Comparison of ENCODE assay signal across 15 cellular contexts in the genomic region with DNA sequence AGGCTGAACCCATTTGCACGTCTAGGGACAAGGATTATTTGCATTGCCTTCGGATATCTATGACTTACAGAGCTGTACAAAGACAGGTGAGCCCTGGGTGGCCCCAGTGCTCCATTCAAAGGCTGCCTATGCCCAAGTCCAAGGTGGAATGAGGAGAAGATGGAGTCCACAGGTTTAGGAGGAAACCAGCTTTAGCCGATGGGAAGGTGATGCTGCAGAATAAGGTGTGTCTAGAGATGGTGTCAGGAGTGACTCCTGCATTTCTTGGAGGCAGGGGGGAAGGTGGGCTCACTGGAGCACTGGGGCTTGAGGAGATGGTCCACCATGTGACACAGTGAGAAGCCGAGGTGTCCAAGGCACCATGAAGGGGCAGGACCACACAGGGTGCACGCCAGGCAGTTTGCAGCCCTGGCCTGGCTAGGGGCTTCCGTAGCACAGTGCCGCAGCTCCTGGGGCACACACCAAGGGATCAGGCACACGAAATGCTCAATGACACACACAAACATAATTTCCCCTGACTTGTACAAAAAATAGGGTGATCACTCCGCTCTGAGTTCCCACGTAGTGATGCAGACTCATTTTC. TPM values are rescaled to one million over a fixed set of nuclear protein-coding genes. Genes with fewer than 3 reads are reported as not detected.
DNase-seq lines count a peak whose midpoint lies in the region; ATAC-seq and TF ChIP-seq lines count a peak whose summit lies in the region.
"Had no signal": no experiment of that assay in that cellular context is flagged by ENCODE, and none has a peak within 500 bp of the region (broad histone marks: within the 10 kb centered on the region; RNA-seq: fewer than 3 reads in every experiment).

No MANE protein-coding gene starts in this region.

- peak overlapping the region; percentile 90 for H3K27ac Mint-ChIP-seq in activated B cell treated with CpG ODN at 0.5 μM for 24 hours
- H3K27ac Mint-ChIP-seq in stimulated activated effector memory CD8-positive, alpha-beta T cell treated with anti-CD3 and anti-CD28 coated beads, Interleukin-12 subunit alpha, Interleukin-12 subunit beta, amount 100 ng/mL, for 72 hours: peak overlapping the region; percentile 76

- peaks cover 10% of the 10 kb centered on the region for H3K36me3 Mint-ChIP-seq in activated B cell treated with CpG ODN at 0.5 μM for 24 hours (ENCODE audit: low read depth)
- peaks cover 98% of the 10 kb centered on the region for H3K36me3 Mint-ChIP-seq in stimulated activated effector memory CD8-positive, alpha-beta T cell treated with anti-CD3 and anti-CD28 coated beads, Interleukin-12 subunit alpha, Interleukin-12 subunit beta, amount 100 ng/mL, for 72 hours

- H3K9me3 Mint-ChIP-seq in activated B cell treated with CpG ODN at 0.5 μM for 24 hours: no peaks in the 10 kb centered on the region
- H3K9me3 Mint-ChIP-seq in stimulated activated effector memory CD8-positive, alpha-beta T cell treated with anti-CD3 and anti-CD28 coated beads, Interleukin-12 subunit alpha, Interleukin-12 subunit beta, amount 100 ng/mL, for 72 hours: no peaks in the 10 kb centered on the region

- H3K4me3 Mint-ChIP-seq in activated B cell treated with CpG ODN at 0.5 μM for 24 hours: no peak overlapping the region
- peak overlapping the region; percentile 69 for H3K4me3 Mint-ChIP-seq in stimulated activated effector memory CD8-positive, alpha-beta T cell treated with anti-CD3 and anti-CD28 coated beads, Interleukin-12 subunit alpha, Interleukin-12 subunit beta, amount 100 ng/mL, for 72 hours

- no peaks in the 10 kb centered on the region for H3K36me3 ChIP-seq in effector memory CD4-positive, alpha-beta T cell (ENCODE audit: control insufficient read depth, insufficient read depth, low read length)
- H3K36me3 ChIP-seq: breast epithelium had no signal

- peaks cover 92% of the 10 kb centered on the region for H3K4me1 Mint-ChIP-seq in activated B cell treated with CpG ODN at 0.5 μM for 24 hours
- H3K4me1 Mint-ChIP-seq in stimulated activated effector memory CD8-positive, alpha-beta T cell treated with anti-CD3 and anti-CD28 coated beads, Interleukin-12 subunit alpha, Interleukin-12 subunit beta, amount 100 ng/mL, for 72 hours: peaks cover 99% of the 10 kb centered on the region

- H3K4me3 ChIP-seq in effector memory CD4-positive, alpha-beta T cell (ENCODE audit: insufficient read depth, low read depth, low read length, poor library complexity, severe bottlenecking): peak overlapping the region; percentile 9
- H3K4me3 ChIP-seq: breast epithelium had no signal

- peak overlapping the region; percentile 77 for H3K27ac ChIP-seq in effector memory CD4-positive, alpha-beta T cell (ENCODE audit: insufficient read depth, low read length, poor library complexity, severe bottlenecking)
- H3K27ac ChIP-seq: breast epithelium, foreskin keratinocyte had no signal

- H3K27me3 ChIP-seq in effector memory CD4-positive, alpha-beta T cell (replicated peaks; ENCODE audit: control insufficient read depth, insufficient read depth, low read length, poor library complexity, severe bottlenecking): no peaks in the 10 kb centered on the region
- H3K27me3 ChIP-seq: breast epithelium, foreskin keratinocyte had no signal

- POLR2A ChIA-PET in activated B cell treated with CpG ODN at 0.5 μM for 24 hours (lab: Charles Lee): interaction anchor here (0.7 to 1.5 kb wide), 5 partner anchors 31 to 83 kb away, joined by 3 to 4 read pairs (median 4); no protein-coding TSS in a partner anchor

- H3K27me3 Mint-ChIP-seq in activated B cell treated with CpG ODN at 0.5 μM for 24 hours: no peaks in the 10 kb centered on the region

- TF ChIP-seq CTCF in activated B cell treated with CpG ODN at 0.5 μM for 24 hours (IDR thresholded peaks at IDR 0.05): no peak

- CTCF ChIA-PET in activated B cell treated with CpG ODN at 0.5 μM for 24 hours (lab: Charles Lee): interaction anchor here (1.7 kb wide), 1 partner anchor 83 kb away, joined by 7 read pairs; no protein-coding TSS in a partner anchor

- peak; percentile 18 for DNase-seq in activated T-cell treated with anti-CD3 and anti-CD28 coated beads, Interleukin-2, amount 50 U/mL, for 1 hour
- DNase-seq in activated T-cell treated with anti-CD3 and anti-CD28 coated beads for 4 hours (no peak), activated B cell treated with CpG ODN at 0.5 μM for 24 hours (no peak), NCI-H345 (lab: John Stamatoyannopoulos, UW) (no peak)
- DNase-seq in effector memory CD4-positive, alpha-beta T cell: no peak
- DNase-seq in stimulated activated effector memory CD8-positive, alpha-beta T cell treated with anti-CD3 and anti-CD28 coated beads, Interleukin-12 subunit alpha, Interleukin-12 subunit beta, amount 100 ng/mL, for 72 hours (ENCODE audit: low spot score in 2 of 2): no peak
- DNase-seq: foreskin keratinocyte, mesendoderm, NCI-H187 treated with DMSO at 0.1 percent for 48 hours, NCI-H748 treated with DMSO at 0.1 percent for 48 hours, small intestine, substantia nigra had no signal

- intact Hi-C loops in activated B cell treated with CpG ODN at 0.5 μM for 24 hours (cut with micrococcal nuclease): loop anchor here (2.0 kb wide), 1 partner anchor 39 kb away; no protein-coding TSS in a partner anchor

- no peaks in the 10 kb centered on the region for H3K9me3 ChIP-seq in effector memory CD4-positive, alpha-beta T cell (ENCODE audit: control insufficient read depth, low read length)
- H3K9me3 ChIP-seq: breast epithelium had no signal

- ATAC-seq in activated B cell treated with CpG ODN at 0.5 μM for 24 hours (ENCODE audit: low read depth) (no peak), HG02840 (IDR thresholded peaks at IDR 0.05; ENCODE audit: low FRiP score, unreplicated experiment) (no peak)
- ATAC-seq in stimulated activated effector memory CD8-positive, alpha-beta T cell treated with anti-CD3 and anti-CD28 coated beads, Interleukin-12 subunit alpha, Interleukin-12 subunit beta, amount 100 ng/mL, for 72 hours: no peak
- no peak for ATAC-seq in activated CD4-positive, CD25-positive, alpha-beta regulatory T cell treated with anti-CD3 and anti-CD28 coated beads, Interleukin-2, amount 50 U/mL, for 24 hours
- ATAC-seq: foreskin keratinocyte had no signal

- H3K4me1 ChIP-seq in effector memory CD4-positive, alpha-beta T cell (ENCODE audit: control insufficient read depth, insufficient read depth, low read length, poor library complexity, severe bottlenecking): peaks cover 86% of the 10 kb centered on the region
- H3K4me1 ChIP-seq: breast epithelium, foreskin keratinocyte had no signal

RNA-seq across cellular contexts. Expression of a gene that starts 32.1 kb away (rescaled TPM):
- 68.0 and 79.7 TPM in 2 replicates for total RNA-seq in activated B cell treated with CpG ODN at 0.5 μM for 24 hours
